25 cellular contexts compared by ENCODE assay signal in the genomic region with DNA sequence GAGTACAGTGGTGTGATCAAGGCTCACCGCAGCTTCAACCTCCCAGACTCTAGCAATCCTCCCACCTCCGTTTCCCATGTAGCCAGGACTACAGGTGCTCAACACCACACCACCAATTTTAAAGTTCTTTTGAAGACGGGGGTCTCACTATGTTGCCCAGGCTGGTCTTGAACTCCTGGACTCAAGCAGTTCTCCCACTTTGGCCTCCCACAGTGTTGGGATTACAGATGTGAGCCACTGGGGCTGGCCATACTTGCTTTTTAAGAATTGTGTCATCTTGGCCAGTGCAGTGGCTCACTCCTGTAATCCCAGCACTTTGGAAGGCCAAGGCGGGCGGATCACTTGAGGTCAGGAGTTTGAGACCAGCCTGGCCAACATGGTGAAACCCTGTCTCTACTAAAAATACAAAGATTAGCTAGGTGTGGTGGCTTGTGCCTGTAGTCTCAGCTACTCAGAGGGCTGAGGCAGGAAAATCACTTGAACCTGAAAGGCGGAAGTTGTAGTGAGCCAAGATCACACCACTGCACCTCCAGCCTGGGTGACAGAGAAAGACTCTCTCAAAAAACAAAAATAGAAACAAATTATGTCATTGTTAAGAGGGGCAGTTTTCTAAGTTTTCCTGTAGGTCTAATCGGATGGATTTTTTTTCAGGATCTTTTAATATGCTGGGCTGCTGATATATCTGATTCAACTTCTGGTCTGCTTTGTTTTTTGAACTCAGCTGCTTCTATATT. TPM values are rescaled to one million over a fixed set of nuclear protein-coding genes. Genes with fewer than 3 reads are reported as not detected.
DNase-seq lines count a peak whose midpoint lies in the region; ATAC-seq, FAIRE-seq and TF ChIP-seq lines count a peak whose summit lies in the region.
"Had no signal": no experiment of that assay in that cellular context is flagged by ENCODE, and none has a peak within 500 bp of the region (broad histone marks: within the 10 kb centered on the region; RNA-seq: fewer than 3 reads in every experiment).

No MANE protein-coding gene starts in this region.

- TF ChIP-seq CTCF in HL-60 (IDR thresholded peaks at IDR 0.05; ENCODE audit: insufficient read depth, low read length) (no peak), GM12878 (IDR thresholded peaks at IDR 0.05 in 2 of 3, conservative IDR thresholded peaks at IDR 0.05 in 1 of 3; ENCODE audit: control insufficient read depth in 2 of 3, extremely low read depth in 1 of 3, insufficient read depth in 1 of 3, low read depth in 3 of 3, low read length in 3 of 3) (no peak), neutrophil (IDR thresholded peaks at IDR 0.05) (no peak)

- no peak overlapping the region for H3K4me2 ChIP-seq in GM12878 (ENCODE audit: control insufficient read depth, insufficient read depth)
- H3K4me2 ChIP-seq: SK-N-SH had no signal

- intact Hi-C loops in GM12878 (cut with micrococcal nuclease; ENCODE audit: unreplicated experiment), result no loop called here

- H3K36me3 ChIP-seq in GM12878 (ENCODE audit: control insufficient read depth in 2 of 2, insufficient read depth in 2 of 2, low read length in 1 of 2) (peaks cover 0 to 3% of the 10 kb centered on the region in 2 experiments; a peak in 1 of 4 replicates), neutrophil (no peaks in the 10 kb centered on the region)
- H3K36me3 ChIP-seq: esophagus squamous epithelium had no signal

- POLR2A ChIA-PET in GM12878 (lab: Charles Lee), result interaction anchor here (0.9 to 1.0 kb wide), 3 partner anchors 13 to 95 kb away, joined by 3 to 4 read pairs (median 4); no protein-coding TSS in a partner anchor

- no peak for FAIRE-seq in GM12878 (lab: Jason Lieb, UNC)

- TF ChIP-seq POLR2A in GM12878 (IDR thresholded peaks at IDR 0.05; ENCODE audit: low read depth, low read length), result no peak

- SMC1A ChIA-PET in GM12878 (lab: Charles Lee; ENCODE audit: uncharacterized antibody, unreplicated experiment), result interaction anchor here (1.1 to 1.9 kb wide), 4 partner anchors 9 to 34 kb away, joined by 3 to 6 read pairs (median 4); partner anchors contain the start of gene AK4

- H3K4me1 ChIP-seq in GM12878 (ENCODE audit: control insufficient read depth, insufficient read depth, low read length) (peaks cover 28% of the 10 kb centered on the region), neutrophil (ENCODE audit: control insufficient read depth in 1 of 2, insufficient read depth in 1 of 2, low read depth in 1 of 2, low read length in 1 of 2) (peaks cover 14 to 26% of the 10 kb centered on the region in 2 experiments)

- H3K9me3 ChIP-seq in GM12878 (replicated peaks; ENCODE audit: control insufficient read depth, insufficient read depth, low read length) (no peaks in the 10 kb centered on the region; the same call in 2 of the 3 replicates), neutrophil (no peaks in the 10 kb centered on the region)
- H3K9me3 ChIP-seq: esophagus squamous epithelium, SK-N-SH had no signal

- H2AFZ ChIP-seq in GM12878 (ENCODE audit: control insufficient read depth, low read depth, low read length), result no peak overlapping the region
- H2AFZ ChIP-seq: GM23248 had no signal

- BruUV-seq in GM12878 (replicated peaks; lab: Mats Ljungman, UMichigan), result no TSS peak

- no peak for TF ChIP-seq RAD21 in GM12878 (IDR thresholded peaks at IDR 0.05; ENCODE audit: insufficient read depth, low read depth, low read length)

- H4K20me1 ChIP-seq in GM12878 (ENCODE audit: control insufficient read depth, insufficient read depth), result peaks cover 3% of the 10 kb centered on the region; the same call in 1 of the 2 replicates

- TF ChIP-seq EP300 in GM12878 (IDR thresholded peaks at IDR 0.05; ENCODE audit: borderline replicate concordance in 1 of 2, control insufficient read depth in 1 of 2, low read depth in 2 of 2, low read length in 2 of 2), result no peak

- peak overlapping the region; percentile 61 for H3K27ac ChIP-seq in HL-60 (replicated peaks)
- no peak overlapping the region; the same call in 1 of the 2 replicates for H3K27ac ChIP-seq in GM12878 (ENCODE audit: control insufficient read depth, insufficient read depth)
- H3K27ac ChIP-seq in neutrophil, result peak overlapping the region; percentile 6
- H3K27ac ChIP-seq: GM23248 had no signal

- in situ Hi-C loops in GM12878 (cut with MboI), result no loop called here

- no peak overlapping the region for H3K4me3 ChIP-seq in HL-60 (replicated peaks; ENCODE audit: insufficient read depth, low read length)
- H3K4me3 ChIP-seq in GM12878, result no peak overlapping the region
- H3K4me3 ChIP-seq in neutrophil (ENCODE audit: low read depth in 1 of 2, low read length in 1 of 2), result no peak overlapping the region
- H3K4me3 ChIP-seq: esophagus squamous epithelium, GM23248 had no signal

- peak; percentile 18 to 35 for DNase-seq in NOMO-1 (lab: John Stamatoyannopoulos, UW; ENCODE audit: unreplicated experiment in 2 of 2)
- DNase-seq in NOMO-1 treated with dmso at 0.1 percent for 144 hours (lab: John Stamatoyannopoulos, UW; ENCODE audit: unreplicated experiment), result no peak
- DNase-seq in HL-60 (ENCODE audit: low read depth in 1 of 2, low spot score in 1 of 2), result peak in 1 of 2 experiments; percentile 71
- DNase-seq in GM12878 (ENCODE audit: low read depth, low spot score), result no peak
- DNase-seq in NCI-H2107 (lab: John Stamatoyannopoulos, UW), result no peak
- DNase-seq in hepatic stellate cell (ENCODE audit: low spot score), result no peak
- DNase-seq: activated CD4-positive, alpha-beta T cell treated with anti-CD3 and anti-CD28 coated beads for 1 hour; activated naive CD4-positive, alpha-beta T cell treated with anti-CD3 and anti-CD28 coated beads, Interleukin-2, amount 50 U/mL, for 16 hours; activated T-cell treated with anti-CD3 and anti-CD28 coated beads, Interleukin-2, amount 50 U/mL, for 72 hours; aorta; cerebellar nuclear complex; COR-L47; effector CD8-positive, alpha-beta T cell; esophagus squamous epithelium; GM23248; mesenchymal stem cell; naive B cell; NCI-H1694; NCI-H345; SK-N-SH; stimulated activated CD4-positive, alpha-beta T cell treated with anti-CD3 and anti-CD28 coated beads, Interleukin-15, amount 100 ng/mL, for 24 hours; T-helper 9 cell had no signal

- H3K27me3 ChIP-seq in HL-60 (ENCODE audit: insufficient read depth, poor library complexity, severe bottlenecking) (no peaks in the 10 kb centered on the region), GM12878 (replicated peaks in 1 of 2; ENCODE audit: control insufficient read depth in 2 of 2, insufficient read depth in 2 of 2, low read length in 1 of 2) (no peaks in the 10 kb centered on the region), neutrophil (no peaks in the 10 kb centered on the region)
- H3K27me3 ChIP-seq: esophagus squamous epithelium had no signal

- RAD21 ChIA-PET in GM12878 (lab: Charles Lee; ENCODE audit: unreplicated experiment), result interaction anchor here (1.0 kb wide), 1 partner anchor 18 kb away, joined by 3 read pairs; no protein-coding TSS in a partner anchor

- H3K79me2 ChIP-seq in GM12878 (ENCODE audit: control insufficient read depth, insufficient read depth, low read length), result peaks cover 75% of the 10 kb centered on the region

- no peak for ATAC-seq in GM12878
- ATAC-seq in HG02571 (IDR thresholded peaks at IDR 0.05; ENCODE audit: unreplicated experiment), result no peak
- ATAC-seq: activated T-cell treated with anti-CD3 and anti-CD28 coated beads, Interleukin-2, amount 50 U/mL, for 72 hours; sciatic nerve had no signal

- WGBS in GM12878 (ENCODE audit: insufficient coverage, insufficient replicate concordance, low lambda C conversion rate, missing lambda C conversion rate), result 71% methylated on average over 7 of the region's 7 CpGs

- CTCF ChIA-PET in GM12878 (lab: Yijun Ruan, JAX), result interaction anchor here (0.5 to 2.3 kb wide), 4 partner anchors 14 to 143 kb away, joined by 3 to 7 read pairs (median 6); no protein-coding TSS in a partner anchor

- no peak overlapping the region for H3K9ac ChIP-seq in GM12878 (ENCODE audit: control insufficient read depth, insufficient read depth, low read length)
- H3K9ac ChIP-seq: GM23248, SK-N-SH had no signal

TF ChIP-seq in GM12878, 131 proteins besides CTCF, POLR2A, EP300 and RAD21:
- no peak for TF ChIP-seq EZH2 (IDR thresholded peaks at IDR 0.05; ENCODE audit: borderline replicate concordance, control insufficient read depth, low read depth, low read length)
- TF ChIP-seq IKZF2 (IDR thresholded peaks at IDR 0.05), result 0 out of 4 replicates have a peak, but pooled peaks of 1 of the 2 experiments have one; percentile 20
- TF ChIP-seq EED (IDR thresholded peaks at IDR 0.05; ENCODE audit: low read depth), result no peak
- 0 out of 2 replicates have a peak, but pooled peaks have one; percentile 22 for TF ChIP-seq IKZF1 (conservative IDR thresholded peaks at IDR 0.05)
- 0 out of 2 replicates have a peak, but pooled peaks have one; percentile 18 for TF ChIP-seq MEF2A (IDR thresholded peaks at IDR 0.05; ENCODE audit: insufficient read depth, low read depth, low read length)
- no peak for TF ChIP-seq RB1 (IDR thresholded peaks at IDR 0.05; ENCODE audit: borderline replicate concordance)
- peak; percentile 81 for TF ChIP-seq ATF7 (IDR thresholded peaks at IDR 0.05; ENCODE audit: low read depth)

RNA-seq across cellular contexts. Expression of gene AK4, which starts 18.7 kb away (rescaled TPM):
- total RNA-seq in GM12878 (2013; cell fraction: nucleolus; rRNA removed), result 60.1 and 61.7 TPM in 2 replicates
- total RNA-seq in GM12878 (2014; rRNA removed) (42.0 and 49.9 TPM in 2 replicates), GM12878 (2014; rRNA removed; fragmentation: Illumina TruSeq; extraction: Trizol) (28.6 and 31.0 TPM in 2 replicates), GM12878 (2021) (61.2 and 63.7 TPM in 2 replicates)
- 86.9 TPM for polyA plus RNA-seq in GM12878 (2011; ENCODE audit: low read depth)
- polyA plus RNA-seq in GM12878 (2011; rRNA removed) (161 and 172 TPM in 2 replicates), GM12878 (2014; fragmentation: Illumina TruSeq; extraction: Trizol) (51.5 and 64.0 TPM in 2 replicates), GM12878 (2014; fragmentation: Nextera tagmentation; extraction: Ambion mirVana) (10 to 100 TPM; 23.9 to 26.9 TPM), GM12878 (2014; rRNA removed) (38.3 and 46.5 TPM in 2 replicates), GM12878 (2016; fragmentation: Nextera tagmentation; extraction: Ambion mirVana) (10 to 100 TPM; 68.6 to 76.5 TPM)
- polyA plus RNA-seq in GM12878 (2011; cell fraction: cytosol; rRNA removed), result 88.7 and 144 TPM in 2 replicates
- 35.3 and 61.7 TPM in 2 replicates for polyA plus RNA-seq in GM12878 (2011; cell fraction: nucleus; rRNA removed)
- 67.8 and 107 TPM in 2 replicates for polyA plus RNA-seq in GM12878 (2012)
- polyA minus RNA-seq in GM12878 (2011; rRNA and poly(A)+ RNA removed), result 114 and 122 TPM in 2 replicates
- 23.0 and 33.8 TPM in 2 replicates for polyA minus RNA-seq in GM12878 (2011; cell fraction: cytosol; rRNA and poly(A)+ RNA removed)
- polyA minus RNA-seq in GM12878 (2011; cell fraction: nucleus; rRNA and poly(A)+ RNA removed), result 23.1 and 24.6 TPM in 2 replicates

Comparison
In these comparisons a context has a peak if more than half of its experiments do, and no peak if none do; other contexts are left out.
1. DNase-seq: peak in NOMO-1 (2 of 2); none in NOMO-1 treated with dmso at 0.1 percent for 144 hours (single experiment), GM12878 (single experiment), NCI-H2107 (single experiment) and hepatic stellate cell (single experiment).